1 cellular context compared by ENCODE assay signal in genomic region chr15:80246425-80246894, GRCh38.
TF ChIP-seq lines count a peak whose summit lies in the region.

No MANE protein-coding gene starts in this region.

TF ChIP-seq in IMR-90, 13 proteins besides CTCF, POLR2A, EP300 and RAD21:
- TF ChIP-seq BHLHE40 (IDR thresholded peaks at IDR 0.05; ENCODE audit: low read depth, low read length) (no peak), RFX5 (IDR thresholded peaks at IDR 0.05; ENCODE audit: low read depth, low read length) (no peak), USF2 (IDR thresholded peaks at IDR 0.05; ENCODE audit: low read depth, low read length) (no peak), SMC3 (IDR thresholded peaks at IDR 0.05; ENCODE audit: low read depth, low read length) (no peak), CEBPB (IDR thresholded peaks at IDR 0.05; ENCODE audit: low read depth, low read length) (no peak), RCOR1 (IDR thresholded peaks at IDR 0.05; ENCODE audit: insufficient replicate concordance, low read length) (no peak), MAFK (IDR thresholded peaks at IDR 0.05; ENCODE audit: low read depth, low read length) (no peak), FOS (IDR thresholded peaks at IDR 0.05; ENCODE audit: low read depth, low read length) (no peak), CHD1 (IDR thresholded peaks at IDR 0.05; ENCODE audit: low read depth, low read length) (no peak), MXI1 (IDR thresholded peaks at IDR 0.05; ENCODE audit: borderline replicate concordance, low read depth, low read length) (no peak), NFE2L2 (IDR thresholded peaks at IDR 0.05; ENCODE audit: low read depth, low read length) (no peak), MAZ (IDR thresholded peaks at IDR 0.05; ENCODE audit: borderline replicate concordance, low read depth, low read length) (no peak), ELK1 (IDR thresholded peaks at IDR 0.05; ENCODE audit: borderline replicate concordance, low read depth, low read length) (no peak)
TF ChIP-seq in IMR-90: peak in this region for 0.
